ENCODE assay signal across 29 cellular contexts in genomic region chr1:64147759-64148158, GRCh38. TPM values are rescaled to one million over a fixed set of nuclear protein-coding genes. Genes with fewer than 3 reads are reported as not detected.
"Had no signal": no experiment of that assay in that cellular context is flagged by ENCODE, and none has a peak within 500 bp of the region (broad histone marks: within the 10 kb centered on the region; RNA-seq: fewer than 3 reads in every experiment).

No MANE protein-coding gene starts in this region.

- H3K4me1 Mint-ChIP-seq: activated naive CD8-positive, alpha-beta T cell treated with anti-CD3 and anti-CD28 coated beads, Interleukin-2, amount 10 ng/mL, durations not matched to agents 7 days and 5 days had no signal

- H3K4me3 Mint-ChIP-seq: activated CD8-positive, alpha-beta T cell treated with anti-CD3 and anti-CD28 coated beads, Interleukin-2, amount 10 ng/mL, durations not matched to agents 7 days and 5 days; activated naive CD8-positive, alpha-beta T cell treated with anti-CD3 and anti-CD28 coated beads, Interleukin-2, amount 10 ng/mL, durations not matched to agents 7 days and 5 days; T-helper 1 cell treated with Interleukin-12 subunit alpha and Interleukin-12 subunit beta and Interleukin-4 antibody, amounts not matched to agents 30 μg/mL and 1 μg/mL, for 36 hours had no signal

- H3K36me3 Mint-ChIP-seq: activated naive CD8-positive, alpha-beta T cell treated with anti-CD3 and anti-CD28 coated beads, Interleukin-2, amount 10 ng/mL, durations not matched to agents 7 days and 5 days had no signal

- H3K4me3 ChIP-seq: ascending aorta, body of pancreas, K562, SJSA1 had no signal

- H3K27me3 ChIP-seq: ascending aorta, body of pancreas, SJSA1 had no signal

- H3K9me3 Mint-ChIP-seq: activated naive CD8-positive, alpha-beta T cell treated with anti-CD3 and anti-CD28 coated beads, Interleukin-2, amount 10 ng/mL, durations not matched to agents 7 days and 5 days; T-helper 1 cell treated with Interleukin-12 subunit alpha and Interleukin-12 subunit beta and Interleukin-4 antibody, amounts not matched to agents 30 μg/mL and 1 μg/mL, for 36 hours had no signal

- ATAC-seq: activated CD8-positive, alpha-beta T cell treated with anti-CD3 and anti-CD28 coated beads, Interleukin-2, amount 10 ng/mL, durations not matched to agents 7 days and 5 days; body of pancreas; K562 had no signal

- DNase-seq: activated CD4-positive, alpha-beta T cell treated with anti-CD3 and anti-CD28 coated beads for 48 hours; activated CD4-positive, alpha-beta T cell treated with anti-CD3 and anti-CD28 coated beads, Interleukin-2, amount 50 U/mL, for 4 hours; activated CD4-positive, CD25-positive, alpha-beta regulatory T cell treated with anti-CD3 and anti-CD28 coated beads, Interleukin-2, amount 50 U/mL, for 72 hours; activated CD8-positive, alpha-beta memory T cell treated with anti-CD3 and anti-CD28 coated beads, Interleukin-2, amount 50 U/mL, for 48 hours; activated CD8-positive, alpha-beta T cell treated with anti-CD3 and anti-CD28 coated beads, Interleukin-2, amount 10 ng/mL, durations not matched to agents 7 days and 5 days; activated naive CD4-positive, alpha-beta T cell treated with anti-CD3 and anti-CD28 coated beads, Interleukin-2, amount 50 U/mL, for 16 hours; activated naive CD8-positive, alpha-beta T cell treated with anti-CD3 and anti-CD28 coated beads, Interleukin-2, amount 10 ng/mL, durations not matched to agents 7 days and 5 days; activated T-cell treated with anti-CD3 and anti-CD28 coated beads, Interleukin-2, amount 50 U/mL, for 1 hour; body of pancreas; Karpas-422; NCI-H1092; NCI-H1417; NCI-H1694; NCI-H2029; NCI-H2107; NCI-H2171 treated with DMSO at 0.1 percent for 48 hours; NCI-H226; NCI-H526; NCI-H774; RPMI8226; SHP77; SW 1271 had no signal

- H3K4me1 ChIP-seq: body of pancreas, SJSA1 had no signal

- H3K27ac Mint-ChIP-seq: activated CD8-positive, alpha-beta T cell treated with anti-CD3 and anti-CD28 coated beads, Interleukin-2, amount 10 ng/mL, durations not matched to agents 7 days and 5 days; activated naive CD8-positive, alpha-beta T cell treated with anti-CD3 and anti-CD28 coated beads, Interleukin-2, amount 10 ng/mL, durations not matched to agents 7 days and 5 days; T-helper 1 cell treated with Interleukin-12 subunit alpha and Interleukin-12 subunit beta and Interleukin-4 antibody, amounts not matched to agents 30 μg/mL and 1 μg/mL, for 36 hours had no signal

- H3K9me3 ChIP-seq: ascending aorta, body of pancreas, SJSA1 had no signal

- H3K27ac ChIP-seq: ascending aorta, body of pancreas, SJSA1 had no signal

RNA-seq across cellular contexts. Expression of gene UBE2U, which starts 55.7 kb away (rescaled TPM):
- total RNA-seq: activated CD8-positive, alpha-beta T cell treated with anti-CD3 and anti-CD28 coated beads, Interleukin-2, amount 10 ng/mL, durations not matched to agents 7 days and 5 days; activated naive CD8-positive, alpha-beta T cell treated with anti-CD3 and anti-CD28 coated beads, Interleukin-2, amount 10 ng/mL, durations not matched to agents 7 days and 5 days; ascending aorta; body of pancreas; bronchial epithelial cell; K562; NCI-H460; OCI-LY7; SJSA1 had no signal
- polyA plus RNA-seq: K562 had no signal
